In genomic region chr16:73062640-73063283, GRCh38 we compare ENCODE assay signal across 13 cellular contexts. TPM values are rescaled to one million over a fixed set of nuclear protein-coding genes. Genes with fewer than 3 reads are reported as not detected.
DNase-seq lines count a peak whose midpoint lies in the region; ATAC-seq and TF ChIP-seq lines count a peak whose summit lies in the region.
"Had no signal": no experiment of that assay in that cellular context is flagged by ENCODE, and none has a peak within 500 bp of the region (broad histone marks: within the 10 kb centered on the region; RNA-seq: fewer than 3 reads in every experiment).

No MANE protein-coding gene starts in this region.

- H3K9me3 ChIP-seq in transverse colon, result no peaks in the 10 kb centered on the region

- no peaks in the 10 kb centered on the region for H3K36me3 Mint-ChIP-seq in activated naive CD4-positive, alpha-beta T cell treated with anti-CD3 and anti-CD28 coated beads, Interleukin-2, amount 50 U/mL, for 24 hours
- no peaks in the 10 kb centered on the region for H3K36me3 Mint-ChIP-seq in mesothelial cell of epicardium

- in situ Hi-C loops in transverse colon (cut with MboI; ENCODE audit: low pct_ligation_motif_present in 1 of 4, low pct_unique_long_range_greater_than_20kb in 1 of 4, low sequenced_read_pairs in 3 of 4), result loop anchor here in 3 of 4 donors (25.0 kb wide), 2 partner anchors 225 to 400 kb away; no protein-coding TSS in a partner anchor

- H3K27ac ChIP-seq in dorsolateral prefrontal cortex (peak overlapping the region in 48 of 59 donors; percentile 11 to 94 (median 58)), transverse colon (peak overlapping the region in 3 of 4 donors; percentile 13 to 24 (median 15))

- H3K4me1 ChIP-seq in transverse colon, result peaks cover 8 to 63% (median 30%) of the 10 kb centered on the region in 4 donors

- intact Hi-C loops in dorsolateral prefrontal cortex (cut with DNase I) (no loop called here), transverse colon (cut with DNase I; ENCODE audit: low total_unique reads) (no loop called here)

- H3K27me3 ChIP-seq in dorsolateral prefrontal cortex (peaks cover 10 to 82% (median 74%) of the 10 kb centered on the region in 45 donors), transverse colon (peaks cover 56% of the 10 kb centered on the region)

- DNase-seq in activated naive CD4-positive, alpha-beta T cell treated with Interleukin-2 at 50 U/mL for 16 hours, result no peak
- DNase-seq in dorsolateral prefrontal cortex, result no peak
- no peak for DNase-seq in mesothelial cell of epicardium (ENCODE audit: low spot score in 2 of 2, unreplicated experiment in 2 of 2)
- no peak for DNase-seq in transverse colon
- no peak for DNase-seq in NCI-H524 treated with DMSO at 0.1 percent for 48 hours (lab: John Stamatoyannopoulos, UW)
- no peak for DNase-seq in inferior parietal cortex (ENCODE audit: extremely low spot score)
- DNase-seq: activated T-cell treated with anti-CD3 and anti-CD28 coated beads, Interleukin-2, amount 50 U/mL, for 24 hours; EL; hypothalamus; NCI-H1092 had no signal

- no peak overlapping the region for H3K4me3 Mint-ChIP-seq in activated naive CD4-positive, alpha-beta T cell treated with anti-CD3 and anti-CD28 coated beads, Interleukin-2, amount 50 U/mL, for 24 hours
- peak overlapping the region; percentile 36 for H3K4me3 Mint-ChIP-seq in mesothelial cell of epicardium
- H3K4me3 Mint-ChIP-seq: activated T-cell treated with anti-CD3 and anti-CD28 coated beads, Interleukin-2, amount 50 U/mL, for 24 hours had no signal

- ATAC-seq in GM19328 (IDR thresholded peaks at IDR 0.05; ENCODE audit: unreplicated experiment), result no peak
- ATAC-seq: HCT116 had no signal

- peaks cover 32% of the 10 kb centered on the region for H3K4me1 Mint-ChIP-seq in activated naive CD4-positive, alpha-beta T cell treated with anti-CD3 and anti-CD28 coated beads, Interleukin-2, amount 50 U/mL, for 24 hours
- peaks cover 65% of the 10 kb centered on the region for H3K4me1 Mint-ChIP-seq in mesothelial cell of epicardium

- H3K27me3 Mint-ChIP-seq in activated naive CD4-positive, alpha-beta T cell treated with anti-CD3 and anti-CD28 coated beads, Interleukin-2, amount 50 U/mL, for 24 hours, result peaks cover 46% of the 10 kb centered on the region
- H3K27me3 Mint-ChIP-seq in mesothelial cell of epicardium (ENCODE audit: low read depth), result peaks cover 69% of the 10 kb centered on the region

- TF ChIP-seq CTCF in dorsolateral prefrontal cortex (IDR thresholded peaks at IDR 0.05 in 54 of 56, conservative IDR thresholded peaks at IDR 0.05 in 2 of 56; ENCODE audit: low read depth in 1 of 56, partially characterized antibody in 56 of 56), result no peak
- TF ChIP-seq CTCF in mesothelial cell of epicardium (IDR thresholded peaks at IDR 0.05; ENCODE audit: unreplicated experiment), result no peak
- TF ChIP-seq CTCF in transverse colon (IDR thresholded peaks at IDR 0.05), result no peak

- no peak for TF ChIP-seq POLR2A in transverse colon (IDR thresholded peaks at IDR 0.05)

- H3K4me3 ChIP-seq in dorsolateral prefrontal cortex, result peak overlapping the region in 46 of 59 donors; percentile 0 to 78 (median 27)
- peak overlapping the region in 1 of 4 donors; percentile 27 for H3K4me3 ChIP-seq in transverse colon

- WGBS in transverse colon (ENCODE audit: low coverage in 1 of 2), 2 donors, result 39 to 60% methylated on average over 4 to 38 of the region's 38 CpGs

- no peaks in the 10 kb centered on the region for H3K36me3 ChIP-seq in transverse colon

- H3K27ac Mint-ChIP-seq in activated naive CD4-positive, alpha-beta T cell treated with anti-CD3 and anti-CD28 coated beads, Interleukin-2, amount 50 U/mL, for 24 hours, result peak overlapping the region; percentile 53
- no peak overlapping the region for H3K27ac Mint-ChIP-seq in mesothelial cell of epicardium
- H3K27ac Mint-ChIP-seq: activated T-cell treated with anti-CD3 and anti-CD28 coated beads, Interleukin-2, amount 50 U/mL, for 24 hours had no signal

- no peaks in the 10 kb centered on the region for H3K9me3 Mint-ChIP-seq in activated naive CD4-positive, alpha-beta T cell treated with anti-CD3 and anti-CD28 coated beads, Interleukin-2, amount 50 U/mL, for 24 hours
- no peaks in the 10 kb centered on the region for H3K9me3 Mint-ChIP-seq in mesothelial cell of epicardium
- H3K9me3 Mint-ChIP-seq: activated T-cell treated with anti-CD3 and anti-CD28 coated beads, Interleukin-2, amount 50 U/mL, for 24 hours had no signal

- no peak for TF ChIP-seq EP300 in transverse colon (IDR thresholded peaks at IDR 0.05; ENCODE audit: low read depth)

RNA-seq across cellular contexts. Expression of gene ZFHX3, which starts 14.8 kb away (rescaled TPM):
- total RNA-seq in dorsolateral prefrontal cortex, result 10 to 100 TPM in 109 of 120 experiments, 1 to 10 TPM in 11; 7.3 to 24.4 (median 13.4) TPM
- 63.8 to 68.1 TPM (median 67.1 TPM) in 3 replicates for total RNA-seq in mesothelial cell of epicardium
- total RNA-seq in transverse colon, result 10 to 100 TPM; 12.3 to 23.7 (median 15.3) TPM
